19 cellular contexts compared by ENCODE assay signal in the genomic region with DNA sequence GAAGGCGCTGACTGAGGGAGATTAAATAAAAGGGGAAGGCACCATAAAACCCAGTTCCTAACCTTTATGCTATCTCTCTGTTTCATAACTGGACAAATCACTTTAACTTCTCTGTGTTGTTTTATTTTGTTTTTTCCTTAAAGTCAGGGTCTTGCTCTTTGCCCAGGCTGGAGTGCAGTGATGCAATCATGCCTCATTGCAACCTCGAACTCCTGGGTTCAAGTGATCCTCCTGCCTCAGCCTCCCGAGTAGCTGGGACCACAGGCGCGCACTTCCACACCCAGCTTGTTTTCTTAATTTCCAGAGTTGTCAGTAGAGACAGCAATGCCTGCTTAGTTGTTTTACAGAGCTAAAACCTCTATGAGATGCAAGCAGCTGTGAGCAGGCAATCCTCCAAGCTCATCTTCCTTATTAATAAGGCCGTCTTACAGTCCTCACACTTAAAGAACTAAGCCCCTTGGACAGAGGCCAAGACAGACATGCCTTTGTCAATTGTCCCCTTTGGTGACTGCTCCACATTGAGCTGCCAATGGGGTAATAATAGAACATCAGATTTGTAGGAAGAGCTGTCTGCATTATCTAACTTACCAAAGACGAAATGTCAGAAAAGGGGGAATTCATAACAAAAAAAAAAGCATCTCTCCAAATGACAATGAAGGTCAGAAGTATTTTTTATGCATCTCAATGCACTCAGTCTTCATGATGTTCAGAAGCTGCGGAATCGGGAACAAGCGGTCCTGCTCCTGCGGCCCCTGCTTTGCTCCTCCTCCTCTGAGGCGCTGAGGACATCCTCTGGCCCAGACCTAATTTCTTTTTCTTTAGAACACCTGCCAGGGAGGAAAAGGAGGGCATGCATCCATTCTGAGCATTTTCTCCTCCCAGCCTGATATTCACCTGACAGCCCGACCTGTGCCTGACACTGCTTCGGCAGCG.
"Had no signal": no experiment of that assay in that cellular context is flagged by ENCODE, and none has a peak within 500 bp of the region (broad histone marks: within the 10 kb centered on the region; RNA-seq: fewer than 3 reads in every experiment).

No MANE protein-coding gene starts in this region.

- ATAC-seq: heart left ventricle; left lobe of liver; natural killer cell; sciatic nerve; stimulated activated naive CD8-positive, alpha-beta T cell treated with anti-CD3 and anti-CD28 coated beads, Interleukin-15, amount 100 ng/mL, for 72 hours; T-cell had no signal

- H3K4me3 ChIP-seq: heart left ventricle, prostate gland, SK-N-MC, spleen had no signal

- H3K9me3 ChIP-seq: prostate gland had no signal

- H3K27ac ChIP-seq: heart left ventricle, prostate gland, SK-N-MC, spleen had no signal

- H3K27me3 ChIP-seq: spleen had no signal

- H3K4me1 ChIP-seq: heart left ventricle, prostate gland, spleen had no signal

- DNase-seq: activated CD4-positive, alpha-beta memory T cell treated with anti-CD3 and anti-CD28 coated beads for 36 hours; activated CD4-positive, alpha-beta T cell treated with anti-CD3 and anti-CD28 coated beads for 1 hour; activated naive CD4-positive, alpha-beta T cell treated with anti-CD3 and anti-CD28 coated beads, Interleukin-2, amount 50 U/mL, for 16 hours; activated T-cell treated with anti-CD3 and anti-CD28 coated beads, Interleukin-2, amount 50 U/mL, for 24 hours; central memory CD4-positive, alpha-beta T cell; cortex of kidney; effector memory CD4-positive, alpha-beta T cell; foreskin fibroblast; heart left ventricle; mammary epithelial cell; natural killer cell; spleen; stimulated activated naive CD8-positive, alpha-beta T cell treated with anti-CD3 and anti-CD28 coated beads, Interleukin-15, amount 100 ng/mL, for 72 hours; T-cell; T1000 had no signal
